32 cellular contexts compared by ENCODE assay signal in genomic region chr3:54514416-54514815, GRCh38.
"Had no signal": no experiment of that assay in that cellular context is flagged by ENCODE, and none has a peak within 500 bp of the region (broad histone marks: within the 10 kb centered on the region; RNA-seq: fewer than 3 reads in every experiment).

No MANE protein-coding gene starts in this region.

- H3K79me2 ChIP-seq: parathyroid adenoma had no signal

- H3K4me1 Mint-ChIP-seq: naive thymus-derived CD4-positive, alpha-beta T cell; natural killer cell; neural progenitor cell; stimulated activated memory B cell treated with anti-CD40 and anti-IgM and Interleukin-4, amounts not matched to agents 10 μg/mL and 1 μg/mL and 100 μg/mL, for 72 hours; stimulated activated naive CD8-positive, alpha-beta T cell treated with anti-CD3 and anti-CD28 coated beads, Interleukin-15, amount 100 ng/mL, for 72 hours had no signal

- H3K27me3 ChIP-seq: neural progenitor cell, ovary, right lobe of liver, sigmoid colon, spleen, suprapubic skin, thyroid gland, tibial nerve, upper lobe of left lung, uterus had no signal

- H3K36me3 Mint-ChIP-seq: naive thymus-derived CD4-positive, alpha-beta T cell; natural killer cell; neural progenitor cell; stimulated activated memory B cell treated with anti-CD40 and anti-IgM and Interleukin-4, amounts not matched to agents 10 μg/mL and 1 μg/mL and 100 μg/mL, for 72 hours had no signal

- DNase-seq: naive thymus-derived CD4-positive, alpha-beta T cell; natural killer cell; occipital lobe; ovary; psoas muscle; right cardiac atrium; right lobe of liver; sigmoid colon; spleen; stimulated activated CD4-positive, alpha-beta T cell treated with anti-CD3 and anti-CD28 coated beads, Interleukin-12 subunit alpha, Interleukin-12 subunit beta, amount 100 ng/mL, for 4 hours; stimulated activated CD4-positive, alpha-beta T cell treated with anti-CD3 and anti-CD28 coated beads, Interleukin-1b, Interleukin-23, amount 100 ng/mL, for 48 hours; stimulated activated CD4-positive, alpha-beta T cell treated with anti-CD3 and anti-CD28 coated beads, Interleukin-4, amount 100 ng/mL, for 1 hour; stimulated activated CD4-positive, alpha-beta T cell treated with anti-CD3 and anti-CD28 coated beads, Interleukin-4, amount 100 ng/mL, for 4 hours; stimulated activated CD8-positive, alpha-beta memory T cell treated with anti-CD3 and anti-CD28 coated beads, Interleukin-4, amount 100 ng/mL, for 48 hours; stimulated activated naive CD4-positive, alpha-beta T cell; stimulated activated naive CD8-positive, alpha-beta T cell treated with anti-CD3 and anti-CD28 coated beads, Interleukin-15, amount 100 ng/mL, for 72 hours; stimulated activated naive CD8-positive, alpha-beta T cell treated with anti-CD3 and anti-CD28 coated beads, Interleukin-15, Interleukin-2, amounts not matched to agents 100 U/mL and 50 U/mL, for 24 hours; substantia nigra; thyroid gland; trophoblast cell; upper lobe of left lung; uterus had no signal

- H3K9me3 ChIP-seq: ovary, psoas muscle, right lobe of liver, sigmoid colon, suprapubic skin, thoracic aorta, thyroid gland, tibial nerve, upper lobe of left lung, uterus had no signal

- H3K27ac Mint-ChIP-seq: naive thymus-derived CD4-positive, alpha-beta T cell; natural killer cell; nephron; progenitor cell of endocrine pancreas; stimulated activated memory B cell treated with anti-CD40 and anti-IgM and Interleukin-4, amounts not matched to agents 10 μg/mL and 1 μg/mL and 100 μg/mL, for 72 hours had no signal

- H3K4me1 ChIP-seq: neural progenitor cell, parathyroid adenoma, psoas muscle, right lobe of liver, sigmoid colon, spleen, thyroid gland, tibial nerve, upper lobe of left lung, uterus had no signal

- H3K27me3 Mint-ChIP-seq: stimulated activated memory B cell treated with anti-CD40 and anti-IgM and Interleukin-4, amounts not matched to agents 10 μg/mL and 1 μg/mL and 100 μg/mL, for 72 hours; stimulated activated naive CD8-positive, alpha-beta T cell treated with anti-CD3 and anti-CD28 coated beads, Interleukin-15, amount 100 ng/mL, for 72 hours had no signal

- H3K9ac ChIP-seq: neural progenitor cell, parathyroid adenoma had no signal

- H3K36me3 ChIP-seq: neural progenitor cell, ovary, right lobe of liver, sigmoid colon, spleen, suprapubic skin, thoracic aorta, thyroid gland, tibial nerve, upper lobe of left lung, uterus had no signal

- H3K27ac ChIP-seq: neural progenitor cell, ovary, parathyroid adenoma, psoas muscle, right lobe of liver, sigmoid colon, skin epidermis, spleen, suprapubic skin, thoracic aorta, thyroid gland, tibial nerve, upper lobe of left lung, uterus had no signal

- H3K4me2 ChIP-seq: neural progenitor cell, smooth muscle cell had no signal

- H3K4me3 ChIP-seq: neural progenitor cell, ovary, psoas muscle, right lobe of liver, sigmoid colon, skin epidermis, smooth muscle cell, spleen, suprapubic skin, thoracic aorta, thyroid gland, tibial nerve, upper lobe of left lung, uterus had no signal

- H3K4me3 Mint-ChIP-seq: naive thymus-derived CD4-positive, alpha-beta T cell; natural killer cell; nephron; neural progenitor cell; stimulated activated memory B cell treated with anti-CD40 and anti-IgM and Interleukin-4, amounts not matched to agents 10 μg/mL and 1 μg/mL and 100 μg/mL, for 72 hours; stimulated activated naive CD8-positive, alpha-beta T cell treated with anti-CD3 and anti-CD28 coated beads, Interleukin-15, amount 100 ng/mL, for 72 hours had no signal

- H2AFZ ChIP-seq: neural progenitor cell, parathyroid adenoma had no signal
